Comparison of ENCODE assay signal across 17 cellular contexts in the genomic region with DNA sequence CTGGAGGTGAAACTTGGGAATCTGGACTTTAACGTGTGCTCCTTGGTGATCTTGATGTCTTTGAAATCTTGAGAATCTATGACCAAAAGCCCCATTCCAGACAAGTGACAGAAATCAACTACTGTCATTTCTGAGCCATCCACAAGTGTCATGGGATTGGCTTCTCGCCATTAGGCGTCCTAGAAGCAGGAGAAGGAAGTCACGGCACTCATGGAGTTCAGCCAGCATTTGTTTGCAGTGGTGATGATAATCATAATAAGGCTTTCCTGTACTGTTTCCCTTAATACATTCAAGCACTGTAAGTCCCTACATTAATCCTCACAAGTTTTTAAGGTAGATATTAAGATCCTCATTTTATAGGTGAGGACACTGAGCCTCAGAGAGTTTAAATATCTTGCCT. TPM values are rescaled to one million over a fixed set of nuclear protein-coding genes. Genes with fewer than 3 reads are reported as not detected.
"Had no signal": no experiment of that assay in that cellular context is flagged by ENCODE, and none has a peak within 500 bp of the region (broad histone marks: within the 10 kb centered on the region; RNA-seq: fewer than 3 reads in every experiment).

No MANE protein-coding gene starts in this region.

- H3K4me1 ChIP-seq: foreskin keratinocyte, left lung, psoas muscle had no signal

- H3K36me3 ChIP-seq: cardiac muscle cell, left lung had no signal

- H3K4me3 ChIP-seq: cardiac muscle cell, dorsolateral prefrontal cortex, left lung, psoas muscle had no signal

- ATAC-seq: foreskin keratinocyte; left lung; naive thymus-derived CD4-positive, alpha-beta T cell; psoas muscle; sciatic nerve had no signal

- H3K9me3 ChIP-seq: left lung, psoas muscle had no signal

- DNase-seq: activated B cell treated with CpG ODN at 0.5 μM for 24 hours; activated CD4-positive, alpha-beta memory T cell treated with anti-CD3 and anti-CD28 coated beads for 36 hours; activated CD4-positive, alpha-beta T cell treated with anti-CD3 and anti-CD28 coated beads for 4 hours; activated T-cell treated with anti-CD3 and anti-CD28 coated beads for 4 hours; dorsolateral prefrontal cortex; foreskin keratinocyte; hippocampal formation; islet precursor cell; left lung; naive thymus-derived CD4-positive, alpha-beta T cell; psoas muscle; stimulated activated naive CD4-positive, alpha-beta T cell; T-helper 2 cell had no signal

RNA-seq across cellular contexts. Expression of a gene that starts 11.9 kb away (rescaled TPM):
- total RNA-seq: cardiac muscle cell, foreskin keratinocyte, osteocyte had no signal
- polyA plus RNA-seq: fibroblast of lung, foreskin keratinocyte had no signal

RNA-seq across cellular contexts. Expression of a gene that starts 55.6 kb away (rescaled TPM):
- total RNA-seq: cardiac muscle cell, fibroblast of lung, foreskin keratinocyte, osteocyte had no signal
- polyA plus RNA-seq: cardiac muscle cell, fibroblast of lung, foreskin keratinocyte had no signal
